Comparison of ENCODE assay signal across 1 cellular context in the genomic region with DNA sequence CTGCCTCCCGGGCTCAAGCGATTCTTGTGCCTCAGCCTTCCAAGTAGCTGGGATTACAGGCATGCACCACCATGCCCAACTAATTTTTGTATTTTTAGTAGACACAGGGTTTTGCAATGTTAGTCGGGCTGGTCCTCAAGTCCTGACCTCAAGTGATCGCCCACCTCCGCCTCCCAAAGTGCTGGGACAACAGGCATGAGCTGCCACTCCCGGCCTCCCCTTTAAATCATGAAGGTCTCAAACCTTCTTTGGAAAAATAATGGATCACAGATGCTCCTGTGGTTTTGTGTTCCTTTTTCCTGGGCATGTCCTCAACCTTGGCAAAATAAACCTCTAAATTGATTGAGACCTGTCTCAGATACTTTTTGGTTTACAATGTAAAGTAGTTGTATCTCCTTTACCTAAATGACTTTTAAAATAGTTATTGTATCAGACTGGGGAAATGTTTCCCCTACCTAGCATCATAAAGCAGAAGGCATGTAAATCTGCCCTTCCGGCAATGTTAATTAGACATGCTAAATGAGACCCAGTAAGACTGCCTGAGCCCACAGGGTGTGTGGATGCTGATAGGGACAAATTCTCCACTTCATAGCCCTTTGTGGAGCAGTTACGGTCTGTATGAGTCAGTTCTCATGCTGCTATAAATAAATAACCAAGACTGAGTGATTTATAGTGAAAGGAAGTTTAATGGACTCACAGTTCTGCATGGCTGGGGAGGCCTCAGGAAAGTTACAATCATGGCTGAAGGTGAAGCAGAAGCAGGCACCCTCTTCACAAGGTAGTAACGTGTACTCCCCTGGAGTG.
TF ChIP-seq lines count a peak whose summit lies in the region.

No MANE protein-coding gene starts in this region.

TF ChIP-seq in GM12878, 131 proteins besides CTCF, POLR2A, EP300 and RAD21 (continues in another document):
- TF ChIP-seq, protein P1, sequence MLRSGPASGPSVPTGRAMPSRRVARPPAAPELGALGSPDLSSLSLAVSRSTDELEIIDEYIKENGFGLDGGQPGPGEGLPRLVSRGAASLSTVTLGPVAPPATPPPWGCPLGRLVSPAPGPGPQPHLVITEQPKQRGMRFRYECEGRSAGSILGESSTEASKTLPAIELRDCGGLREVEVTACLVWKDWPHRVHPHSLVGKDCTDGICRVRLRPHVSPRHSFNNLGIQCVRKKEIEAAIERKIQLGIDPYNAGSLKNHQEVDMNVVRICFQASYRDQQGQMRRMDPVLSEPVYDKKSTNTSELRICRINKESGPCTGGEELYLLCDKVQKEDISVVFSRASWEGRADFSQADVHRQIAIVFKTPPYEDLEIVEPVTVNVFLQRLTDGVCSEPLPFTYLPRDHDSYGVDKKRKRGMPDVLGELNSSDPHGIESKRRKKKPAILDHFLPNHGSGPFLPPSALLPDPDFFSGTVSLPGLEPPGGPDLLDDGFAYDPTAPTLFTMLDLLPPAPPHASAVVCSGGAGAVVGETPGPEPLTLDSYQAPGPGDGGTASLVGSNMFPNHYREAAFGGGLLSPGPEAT (IDR thresholded peaks at IDR 0.05; ENCODE audit: low read depth), result no peak
- TF ChIP-seq ZSCAN29 (IDR thresholded peaks at IDR 0.05) (no peak), EZH2 (IDR thresholded peaks at IDR 0.05; ENCODE audit: borderline replicate concordance, control insufficient read depth, low read depth, low read length) (no peak), MEF2A (IDR thresholded peaks at IDR 0.05; ENCODE audit: insufficient read depth, low read depth, low read length) (peak; percentile 88), HDGF (IDR thresholded peaks at IDR 0.05) (no peak), DPF2 (IDR thresholded peaks at IDR 0.05) (no peak), NFIC (IDR thresholded peaks at IDR 0.05; ENCODE audit: low read depth, low read length) (peak; percentile 58; the same call in 1 of the 2 replicates), SPI1 (IDR thresholded peaks at IDR 0.05; ENCODE audit: borderline replicate concordance, insufficient read depth, low read depth, low read length) (no peak), ATF7 (IDR thresholded peaks at IDR 0.05; ENCODE audit: low read depth) (peak; percentile 52; the same call in 1 of the 2 replicates), IRF4 (IDR thresholded peaks at IDR 0.05; ENCODE audit: low read depth, low read length) (no peak), TAF1 (IDR thresholded peaks at IDR 0.05; ENCODE audit: borderline replicate concordance, low read depth, low read length) (no peak), RELA (IDR thresholded peaks at IDR 0.05; ENCODE audit: borderline replicate concordance, partially characterized antibody) (no peak), CHD1 (IDR thresholded peaks at IDR 0.05; ENCODE audit: low read depth, low read length) (no peak), ZNF384 (IDR thresholded peaks at IDR 0.05; ENCODE audit: borderline replicate concordance, low read depth, low read length) (no peak), KDM1A (IDR thresholded peaks at IDR 0.05; ENCODE audit: borderline replicate concordance) (no peak), SP1 (IDR thresholded peaks at IDR 0.05; ENCODE audit: low read depth, low read length) (no peak), CBX3 (IDR thresholded peaks at IDR 0.05; ENCODE audit: borderline replicate concordance, low read depth) (no peak), FOS (IDR thresholded peaks at IDR 0.05; ENCODE audit: borderline replicate concordance, extremely low read depth, insufficient read length) (no peak), FOXK2 (IDR thresholded peaks at IDR 0.05) (no peak), NRF1 (conservative IDR thresholded peaks at IDR 0.05; ENCODE audit: low read depth, low read length) (no peak), SMC3 (IDR thresholded peaks at IDR 0.05; ENCODE audit: borderline replicate concordance, low read length) (no peak), PAX5 (IDR thresholded peaks at IDR 0.05; ENCODE audit: borderline replicate concordance, low read depth, low read length) (no peak; the same call in 1 of the 2 replicates), CREB1 (IDR thresholded peaks at IDR 0.05; ENCODE audit: low read depth) (no peak), SREBF2 (IDR thresholded peaks at IDR 0.05; ENCODE audit: low read length) (no peak), NR2F1 (conservative IDR thresholded peaks at IDR 0.05) (0 out of 2 replicates have a peak, but pooled peaks have one; percentile 20), ESRRA (IDR thresholded peaks at IDR 0.05; ENCODE audit: low read length) (no peak), ETV6 (conservative IDR thresholded peaks at IDR 0.05 in 1 of 2, IDR thresholded peaks at IDR 0.05 in 1 of 2; ENCODE audit: borderline replicate concordance in 1 of 2, low read depth in 1 of 2) (peak in 1 of 2 experiments; percentile 14; a peak in 1 of 4 replicates), MYB (IDR thresholded peaks at IDR 0.05; ENCODE audit: borderline replicate concordance, low read depth, low read length) (no peak), ZNF217 (IDR thresholded peaks at IDR 0.05) (no peak), HDAC6 (IDR thresholded peaks at IDR 0.05; ENCODE audit: unreplicated experiment) (no peak), YBX1 (IDR thresholded peaks at IDR 0.05) (no peak), BRCA1 (IDR thresholded peaks at IDR 0.05; ENCODE audit: low read depth, low read length) (no peak), CHD4 (IDR thresholded peaks at IDR 0.05) (no peak), EGR1 (IDR thresholded peaks at IDR 0.05; ENCODE audit: borderline replicate concordance in 1 of 2, low read depth in 2 of 2, low read length in 2 of 2) (no peak), POLR2AphosphoS5 (IDR thresholded peaks at IDR 0.05; ENCODE audit: low read length) (no peak), NR2C2 (IDR thresholded peaks at IDR 0.05; ENCODE audit: borderline replicate concordance, control insufficient read depth, insufficient read length, low read depth) (no peak)
- TF ChIP-seq, protein P2, sequence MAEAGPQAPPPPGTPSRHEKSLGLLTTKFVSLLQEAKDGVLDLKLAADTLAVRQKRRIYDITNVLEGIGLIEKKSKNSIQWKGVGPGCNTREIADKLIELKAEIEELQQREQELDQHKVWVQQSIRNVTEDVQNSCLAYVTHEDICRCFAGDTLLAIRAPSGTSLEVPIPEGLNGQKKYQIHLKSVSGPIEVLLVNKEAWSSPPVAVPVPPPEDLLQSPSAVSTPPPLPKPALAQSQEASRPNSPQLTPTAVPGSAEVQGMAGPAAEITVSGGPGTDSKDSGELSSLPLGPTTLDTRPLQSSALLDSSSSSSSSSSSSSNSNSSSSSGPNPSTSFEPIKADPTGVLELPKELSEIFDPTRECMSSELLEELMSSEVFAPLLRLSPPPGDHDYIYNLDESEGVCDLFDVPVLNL (IDR thresholded peaks at IDR 0.05; ENCODE audit: low read depth, low read length), result no peak
- TF ChIP-seq, protein P3, sequence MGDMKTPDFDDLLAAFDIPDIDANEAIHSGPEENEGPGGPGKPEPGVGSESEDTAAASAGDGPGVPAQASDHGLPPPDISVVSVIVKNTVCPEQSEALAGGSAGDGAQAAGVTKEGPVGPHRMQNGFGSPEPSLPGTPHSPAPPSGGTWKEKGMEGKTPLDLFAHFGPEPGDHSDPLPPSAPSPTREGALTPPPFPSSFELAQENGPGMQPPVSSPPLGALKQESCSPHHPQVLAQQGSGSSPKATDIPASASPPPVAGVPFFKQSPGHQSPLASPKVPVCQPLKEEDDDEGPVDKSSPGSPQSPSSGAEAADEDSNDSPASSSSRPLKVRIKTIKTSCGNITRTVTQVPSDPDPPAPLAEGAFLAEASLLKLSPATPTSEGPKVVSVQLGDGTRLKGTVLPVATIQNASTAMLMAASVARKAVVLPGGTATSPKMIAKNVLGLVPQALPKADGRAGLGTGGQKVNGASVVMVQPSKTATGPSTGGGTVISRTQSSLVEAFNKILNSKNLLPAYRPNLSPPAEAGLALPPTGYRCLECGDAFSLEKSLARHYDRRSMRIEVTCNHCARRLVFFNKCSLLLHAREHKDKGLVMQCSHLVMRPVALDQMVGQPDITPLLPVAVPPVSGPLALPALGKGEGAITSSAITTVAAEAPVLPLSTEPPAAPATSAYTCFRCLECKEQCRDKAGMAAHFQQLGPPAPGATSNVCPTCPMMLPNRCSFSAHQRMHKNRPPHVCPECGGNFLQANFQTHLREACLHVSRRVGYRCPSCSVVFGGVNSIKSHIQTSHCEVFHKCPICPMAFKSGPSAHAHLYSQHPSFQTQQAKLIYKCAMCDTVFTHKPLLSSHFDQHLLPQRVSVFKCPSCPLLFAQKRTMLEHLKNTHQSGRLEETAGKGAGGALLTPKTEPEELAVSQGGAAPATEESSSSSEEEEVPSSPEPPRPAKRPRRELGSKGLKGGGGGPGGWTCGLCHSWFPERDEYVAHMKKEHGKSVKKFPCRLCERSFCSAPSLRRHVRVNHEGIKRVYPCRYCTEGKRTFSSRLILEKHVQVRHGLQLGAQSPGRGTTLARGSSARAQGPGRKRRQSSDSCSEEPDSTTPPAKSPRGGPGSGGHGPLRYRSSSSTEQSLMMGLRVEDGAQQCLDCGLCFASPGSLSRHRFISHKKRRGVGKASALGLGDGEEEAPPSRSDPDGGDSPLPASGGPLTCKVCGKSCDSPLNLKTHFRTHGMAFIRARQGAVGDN (IDR thresholded peaks at IDR 0.05), result no peak
- TF ChIP-seq, protein P4, sequence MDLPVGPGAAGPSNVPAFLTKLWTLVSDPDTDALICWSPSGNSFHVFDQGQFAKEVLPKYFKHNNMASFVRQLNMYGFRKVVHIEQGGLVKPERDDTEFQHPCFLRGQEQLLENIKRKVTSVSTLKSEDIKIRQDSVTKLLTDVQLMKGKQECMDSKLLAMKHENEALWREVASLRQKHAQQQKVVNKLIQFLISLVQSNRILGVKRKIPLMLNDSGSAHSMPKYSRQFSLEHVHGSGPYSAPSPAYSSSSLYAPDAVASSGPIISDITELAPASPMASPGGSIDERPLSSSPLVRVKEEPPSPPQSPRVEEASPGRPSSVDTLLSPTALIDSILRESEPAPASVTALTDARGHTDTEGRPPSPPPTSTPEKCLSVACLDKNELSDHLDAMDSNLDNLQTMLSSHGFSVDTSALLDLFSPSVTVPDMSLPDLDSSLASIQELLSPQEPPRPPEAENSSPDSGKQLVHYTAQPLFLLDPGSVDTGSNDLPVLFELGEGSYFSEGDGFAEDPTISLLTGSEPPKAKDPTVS (IDR thresholded peaks at IDR 0.05; ENCODE audit: low read depth, low read length), result no peak
- TF ChIP-seq, protein P5, sequence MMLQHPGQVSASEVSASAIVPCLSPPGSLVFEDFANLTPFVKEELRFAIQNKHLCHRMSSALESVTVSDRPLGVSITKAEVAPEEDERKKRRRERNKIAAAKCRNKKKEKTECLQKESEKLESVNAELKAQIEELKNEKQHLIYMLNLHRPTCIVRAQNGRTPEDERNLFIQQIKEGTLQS (IDR thresholded peaks at IDR 0.05; ENCODE audit: borderline replicate concordance, extremely low read depth, low read depth, low read length), result no peak
- TF ChIP-seq, protein P6, sequence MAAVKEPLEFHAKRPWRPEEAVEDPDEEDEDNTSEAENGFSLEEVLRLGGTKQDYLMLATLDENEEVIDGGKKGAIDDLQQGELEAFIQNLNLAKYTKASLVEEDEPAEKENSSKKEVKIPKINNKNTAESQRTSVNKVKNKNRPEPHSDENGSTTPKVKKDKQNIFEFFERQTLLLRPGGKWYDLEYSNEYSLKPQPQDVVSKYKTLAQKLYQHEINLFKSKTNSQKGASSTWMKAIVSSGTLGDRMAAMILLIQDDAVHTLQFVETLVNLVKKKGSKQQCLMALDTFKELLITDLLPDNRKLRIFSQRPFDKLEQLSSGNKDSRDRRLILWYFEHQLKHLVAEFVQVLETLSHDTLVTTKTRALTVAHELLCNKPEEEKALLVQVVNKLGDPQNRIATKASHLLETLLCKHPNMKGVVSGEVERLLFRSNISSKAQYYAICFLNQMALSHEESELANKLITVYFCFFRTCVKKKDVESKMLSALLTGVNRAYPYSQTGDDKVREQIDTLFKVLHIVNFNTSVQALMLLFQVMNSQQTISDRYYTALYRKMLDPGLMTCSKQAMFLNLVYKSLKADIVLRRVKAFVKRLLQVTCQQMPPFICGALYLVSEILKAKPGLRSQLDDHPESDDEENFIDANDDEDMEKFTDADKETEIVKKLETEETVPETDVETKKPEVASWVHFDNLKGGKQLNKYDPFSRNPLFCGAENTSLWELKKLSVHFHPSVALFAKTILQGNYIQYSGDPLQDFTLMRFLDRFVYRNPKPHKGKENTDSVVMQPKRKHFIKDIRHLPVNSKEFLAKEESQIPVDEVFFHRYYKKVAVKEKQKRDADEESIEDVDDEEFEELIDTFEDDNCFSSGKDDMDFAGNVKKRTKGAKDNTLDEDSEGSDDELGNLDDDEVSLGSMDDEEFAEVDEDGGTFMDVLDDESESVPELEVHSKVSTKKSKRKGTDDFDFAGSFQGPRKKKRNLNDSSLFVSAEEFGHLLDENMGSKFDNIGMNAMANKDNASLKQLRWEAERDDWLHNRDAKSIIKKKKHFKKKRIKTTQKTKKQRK (IDR thresholded peaks at IDR 0.05; ENCODE audit: low read depth, low read length), result no peak
- TF ChIP-seq, protein P7, sequence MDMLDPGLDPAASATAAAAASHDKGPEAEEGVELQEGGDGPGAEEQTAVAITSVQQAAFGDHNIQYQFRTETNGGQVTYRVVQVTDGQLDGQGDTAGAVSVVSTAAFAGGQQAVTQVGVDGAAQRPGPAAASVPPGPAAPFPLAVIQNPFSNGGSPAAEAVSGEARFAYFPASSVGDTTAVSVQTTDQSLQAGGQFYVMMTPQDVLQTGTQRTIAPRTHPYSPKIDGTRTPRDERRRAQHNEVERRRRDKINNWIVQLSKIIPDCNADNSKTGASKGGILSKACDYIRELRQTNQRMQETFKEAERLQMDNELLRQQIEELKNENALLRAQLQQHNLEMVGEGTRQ (IDR thresholded peaks at IDR 0.05; ENCODE audit: borderline replicate concordance, low read depth, low read length), result no peak
- TF ChIP-seq, protein P8, sequence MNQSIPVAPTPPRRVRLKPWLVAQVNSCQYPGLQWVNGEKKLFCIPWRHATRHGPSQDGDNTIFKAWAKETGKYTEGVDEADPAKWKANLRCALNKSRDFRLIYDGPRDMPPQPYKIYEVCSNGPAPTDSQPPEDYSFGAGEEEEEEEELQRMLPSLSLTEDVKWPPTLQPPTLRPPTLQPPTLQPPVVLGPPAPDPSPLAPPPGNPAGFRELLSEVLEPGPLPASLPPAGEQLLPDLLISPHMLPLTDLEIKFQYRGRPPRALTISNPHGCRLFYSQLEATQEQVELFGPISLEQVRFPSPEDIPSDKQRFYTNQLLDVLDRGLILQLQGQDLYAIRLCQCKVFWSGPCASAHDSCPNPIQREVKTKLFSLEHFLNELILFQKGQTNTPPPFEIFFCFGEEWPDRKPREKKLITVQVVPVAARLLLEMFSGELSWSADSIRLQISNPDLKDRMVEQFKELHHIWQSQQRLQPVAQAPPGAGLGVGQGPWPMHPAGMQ (IDR thresholded peaks at IDR 0.05; ENCODE audit: borderline replicate concordance), result no peak
- TF ChIP-seq, protein P9, sequence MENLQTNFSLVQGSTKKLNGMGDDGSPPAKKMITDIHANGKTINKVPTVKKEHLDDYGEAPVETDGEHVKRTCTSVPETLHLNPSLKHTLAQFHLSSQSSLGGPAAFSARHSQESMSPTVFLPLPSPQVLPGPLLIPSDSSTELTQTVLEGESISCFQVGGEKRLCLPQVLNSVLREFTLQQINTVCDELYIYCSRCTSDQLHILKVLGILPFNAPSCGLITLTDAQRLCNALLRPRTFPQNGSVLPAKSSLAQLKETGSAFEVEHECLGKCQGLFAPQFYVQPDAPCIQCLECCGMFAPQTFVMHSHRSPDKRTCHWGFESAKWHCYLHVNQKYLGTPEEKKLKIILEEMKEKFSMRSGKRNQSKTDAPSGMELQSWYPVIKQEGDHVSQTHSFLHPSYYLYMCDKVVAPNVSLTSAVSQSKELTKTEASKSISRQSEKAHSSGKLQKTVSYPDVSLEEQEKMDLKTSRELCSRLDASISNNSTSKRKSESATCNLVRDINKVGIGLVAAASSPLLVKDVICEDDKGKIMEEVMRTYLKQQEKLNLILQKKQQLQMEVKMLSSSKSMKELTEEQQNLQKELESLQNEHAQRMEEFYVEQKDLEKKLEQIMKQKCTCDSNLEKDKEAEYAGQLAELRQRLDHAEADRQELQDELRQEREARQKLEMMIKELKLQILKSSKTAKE (IDR thresholded peaks at IDR 0.05; ENCODE audit: low read depth, poor library complexity, severe bottlenecking), result no peak
